In the genomic region with DNA sequence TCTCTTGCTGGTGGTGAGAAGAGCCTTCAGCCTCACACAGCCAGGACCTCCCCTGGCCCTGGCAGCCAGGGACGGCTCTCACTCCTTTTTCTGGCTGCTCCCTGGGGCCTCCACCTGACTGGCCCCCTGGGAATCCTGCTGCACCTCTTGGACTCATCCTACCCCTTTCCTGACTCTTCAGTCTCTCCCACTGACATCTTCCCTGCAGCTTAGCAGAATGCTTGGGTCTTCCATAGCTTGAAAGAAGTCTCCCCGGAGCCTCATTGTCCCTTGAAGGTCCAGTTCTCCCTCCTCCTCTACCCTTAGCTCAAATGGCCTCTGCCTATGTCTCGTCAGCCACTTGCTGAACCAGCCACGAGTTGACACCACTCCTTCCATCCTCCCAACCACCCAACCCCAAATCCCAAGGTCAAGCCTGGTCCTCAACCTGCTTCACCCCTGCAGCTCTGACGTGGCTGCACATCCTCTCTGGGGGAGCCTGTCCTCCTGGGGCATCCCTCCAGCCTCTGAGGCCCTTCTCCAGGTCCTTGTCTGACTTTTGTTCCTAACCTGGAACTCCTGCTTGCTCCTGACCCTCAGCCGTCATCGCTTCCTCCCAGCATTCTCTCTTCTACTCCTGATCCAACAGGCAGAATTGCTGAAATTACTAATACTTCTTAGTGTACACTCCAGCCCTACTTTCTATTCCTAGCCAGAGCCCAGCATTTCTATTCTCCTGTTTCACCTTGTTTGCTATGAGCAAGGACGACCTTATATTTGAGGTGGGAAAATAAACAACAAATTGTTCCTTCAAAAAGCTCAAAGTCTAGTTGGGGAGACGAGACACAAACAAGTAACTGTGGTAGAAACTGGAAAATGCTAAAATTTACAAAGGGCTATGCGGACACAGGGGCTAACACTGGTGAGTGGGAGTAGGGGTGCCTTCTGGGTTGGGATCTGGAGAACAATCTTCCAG, we compare ENCODE assay signal across 1 cellular context.
TF ChIP-seq lines count a peak whose summit lies in the region.

No MANE protein-coding gene starts in this region.

TF ChIP-seq in HepG2, 621 proteins besides CTCF, POLR2A, EP300 and RAD21 (continued from another document and continues in another):
- TF ChIP-seq ZNF605 (CRISPR knock-in tag; IDR thresholded peaks at IDR 0.05) (no peak; the same call in 1 of the 2 replicates), KLF11 (CRISPR knock-in tag; IDR thresholded peaks at IDR 0.05) (0 out of 2 replicates have a peak, but pooled peaks have one; percentile 32), POLR2G (IDR thresholded peaks at IDR 0.05; ENCODE audit: low read depth, low read length) (no peak), SMARCE1 (IDR thresholded peaks at IDR 0.05; ENCODE audit: borderline replicate concordance) (no peak), ZNF44 (CRISPR knock-in tag; IDR thresholded peaks at IDR 0.05) (no peak), ZNF782 (CRISPR knock-in tag; IDR thresholded peaks at IDR 0.05; ENCODE audit: borderline replicate concordance) (no peak; the same call in 1 of the 2 replicates), GABPB1 (CRISPR knock-in tag; IDR thresholded peaks at IDR 0.05) (no peak), ZNF556 (CRISPR knock-in tag; IDR thresholded peaks at IDR 0.05; ENCODE audit: borderline replicate concordance) (no peak), KDM3A (CRISPR knock-in tag; IDR thresholded peaks at IDR 0.05; ENCODE audit: low read depth) (no peak), ELF4 (CRISPR knock-in tag; IDR thresholded peaks at IDR 0.05; ENCODE audit: borderline replicate concordance) (no peak), ZKSCAN5 (CRISPR knock-in tag; IDR thresholded peaks at IDR 0.05) (peak; percentile 73; the same call in 1 of the 2 replicates), SMAD1 (CRISPR knock-in tag; IDR thresholded peaks at IDR 0.05; ENCODE audit: borderline replicate concordance, low read depth) (no peak), CREB1 (IDR thresholded peaks at IDR 0.05) (no peak), CREB1 (CRISPR knock-in tag; IDR thresholded peaks at IDR 0.05) (no peak), JUND (CRISPR knock-in tag; IDR thresholded peaks at IDR 0.05) (0 out of 2 replicates have a peak, but pooled peaks have one; percentile 26), RBM22 (optimal IDR thresholded peaks at IDR 0.05; ENCODE audit: low read length) (no peak), ETV5 (CRISPR knock-in tag; IDR thresholded peaks at IDR 0.05; ENCODE audit: borderline replicate concordance) (no peak; the same call in 1 of the 2 replicates), NR2C2 (CRISPR knock-in tag; IDR thresholded peaks at IDR 0.05; ENCODE audit: borderline replicate concordance) (0 out of 2 replicates have a peak, but pooled peaks have one; percentile 9), ELF3 (CRISPR knock-in tag; IDR thresholded peaks at IDR 0.05) (peak; percentile 68; the same call in 1 of the 2 replicates), EED (CRISPR knock-in tag; IDR thresholded peaks at IDR 0.05) (no peak), RNF2 (conservative IDR thresholded peaks at IDR 0.05; ENCODE audit: low read depth) (no peak), ZNF652 (CRISPR knock-in tag; IDR thresholded peaks at IDR 0.05; ENCODE audit: borderline replicate concordance, low read depth) (no peak), TBX2 (CRISPR knock-in tag; IDR thresholded peaks at IDR 0.05; ENCODE audit: borderline replicate concordance) (peak; percentile 49; the same call in 1 of the 2 replicates), ZNF468 (CRISPR knock-in tag; IDR thresholded peaks at IDR 0.05) (no peak), NPAS2 (CRISPR knock-in tag; IDR thresholded peaks at IDR 0.05; ENCODE audit: borderline replicate concordance) (0 out of 2 replicates have a peak, but pooled peaks have one; percentile 25), GABPA (IDR thresholded peaks at IDR 0.05; ENCODE audit: low read depth, low read length) (no peak), GABPA (CRISPR knock-in tag; IDR thresholded peaks at IDR 0.05; ENCODE audit: low read depth) (0 out of 2 replicates have a peak, but pooled peaks have one; percentile 16), RFX5 (IDR thresholded peaks at IDR 0.05; ENCODE audit: low read depth, low read length) (no peak), NFYC (CRISPR knock-in tag; IDR thresholded peaks at IDR 0.05) (no peak), ZNF354B (CRISPR knock-in tag; IDR thresholded peaks at IDR 0.05) (no peak)
- TF ChIP-seq, protein P1, sequence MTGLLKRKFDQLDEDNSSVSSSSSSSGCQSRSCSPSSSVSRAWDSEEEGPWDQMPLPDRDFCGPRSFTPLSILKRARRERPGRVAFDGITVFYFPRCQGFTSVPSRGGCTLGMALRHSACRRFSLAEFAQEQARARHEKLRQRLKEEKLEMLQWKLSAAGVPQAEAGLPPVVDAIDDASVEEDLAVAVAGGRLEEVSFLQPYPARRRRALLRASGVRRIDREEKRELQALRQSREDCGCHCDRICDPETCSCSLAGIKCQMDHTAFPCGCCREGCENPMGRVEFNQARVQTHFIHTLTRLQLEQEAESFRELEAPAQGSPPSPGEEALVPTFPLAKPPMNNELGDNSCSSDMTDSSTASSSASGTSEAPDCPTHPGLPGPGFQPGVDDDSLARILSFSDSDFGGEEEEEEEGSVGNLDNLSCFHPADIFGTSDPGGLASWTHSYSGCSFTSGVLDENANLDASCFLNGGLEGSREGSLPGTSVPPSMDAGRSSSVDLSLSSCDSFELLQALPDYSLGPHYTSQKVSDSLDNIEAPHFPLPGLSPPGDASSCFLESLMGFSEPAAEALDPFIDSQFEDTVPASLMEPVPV (CRISPR knock-in tag; IDR thresholded peaks at IDR 0.05), result no peak
- TF ChIP-seq, protein P2, sequence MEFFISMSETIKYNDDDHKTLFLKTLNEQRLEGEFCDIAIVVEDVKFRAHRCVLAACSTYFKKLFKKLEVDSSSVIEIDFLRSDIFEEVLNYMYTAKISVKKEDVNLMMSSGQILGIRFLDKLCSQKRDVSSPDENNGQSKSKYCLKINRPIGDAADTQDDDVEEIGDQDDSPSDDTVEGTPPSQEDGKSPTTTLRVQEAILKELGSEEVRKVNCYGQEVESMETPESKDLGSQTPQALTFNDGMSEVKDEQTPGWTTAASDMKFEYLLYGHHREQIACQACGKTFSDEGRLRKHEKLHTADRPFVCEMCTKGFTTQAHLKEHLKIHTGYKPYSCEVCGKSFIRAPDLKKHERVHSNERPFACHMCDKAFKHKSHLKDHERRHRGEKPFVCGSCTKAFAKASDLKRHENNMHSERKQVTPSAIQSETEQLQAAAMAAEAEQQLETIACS (CRISPR knock-in tag; IDR thresholded peaks at IDR 0.05), result no peak
- TF ChIP-seq, protein P3, sequence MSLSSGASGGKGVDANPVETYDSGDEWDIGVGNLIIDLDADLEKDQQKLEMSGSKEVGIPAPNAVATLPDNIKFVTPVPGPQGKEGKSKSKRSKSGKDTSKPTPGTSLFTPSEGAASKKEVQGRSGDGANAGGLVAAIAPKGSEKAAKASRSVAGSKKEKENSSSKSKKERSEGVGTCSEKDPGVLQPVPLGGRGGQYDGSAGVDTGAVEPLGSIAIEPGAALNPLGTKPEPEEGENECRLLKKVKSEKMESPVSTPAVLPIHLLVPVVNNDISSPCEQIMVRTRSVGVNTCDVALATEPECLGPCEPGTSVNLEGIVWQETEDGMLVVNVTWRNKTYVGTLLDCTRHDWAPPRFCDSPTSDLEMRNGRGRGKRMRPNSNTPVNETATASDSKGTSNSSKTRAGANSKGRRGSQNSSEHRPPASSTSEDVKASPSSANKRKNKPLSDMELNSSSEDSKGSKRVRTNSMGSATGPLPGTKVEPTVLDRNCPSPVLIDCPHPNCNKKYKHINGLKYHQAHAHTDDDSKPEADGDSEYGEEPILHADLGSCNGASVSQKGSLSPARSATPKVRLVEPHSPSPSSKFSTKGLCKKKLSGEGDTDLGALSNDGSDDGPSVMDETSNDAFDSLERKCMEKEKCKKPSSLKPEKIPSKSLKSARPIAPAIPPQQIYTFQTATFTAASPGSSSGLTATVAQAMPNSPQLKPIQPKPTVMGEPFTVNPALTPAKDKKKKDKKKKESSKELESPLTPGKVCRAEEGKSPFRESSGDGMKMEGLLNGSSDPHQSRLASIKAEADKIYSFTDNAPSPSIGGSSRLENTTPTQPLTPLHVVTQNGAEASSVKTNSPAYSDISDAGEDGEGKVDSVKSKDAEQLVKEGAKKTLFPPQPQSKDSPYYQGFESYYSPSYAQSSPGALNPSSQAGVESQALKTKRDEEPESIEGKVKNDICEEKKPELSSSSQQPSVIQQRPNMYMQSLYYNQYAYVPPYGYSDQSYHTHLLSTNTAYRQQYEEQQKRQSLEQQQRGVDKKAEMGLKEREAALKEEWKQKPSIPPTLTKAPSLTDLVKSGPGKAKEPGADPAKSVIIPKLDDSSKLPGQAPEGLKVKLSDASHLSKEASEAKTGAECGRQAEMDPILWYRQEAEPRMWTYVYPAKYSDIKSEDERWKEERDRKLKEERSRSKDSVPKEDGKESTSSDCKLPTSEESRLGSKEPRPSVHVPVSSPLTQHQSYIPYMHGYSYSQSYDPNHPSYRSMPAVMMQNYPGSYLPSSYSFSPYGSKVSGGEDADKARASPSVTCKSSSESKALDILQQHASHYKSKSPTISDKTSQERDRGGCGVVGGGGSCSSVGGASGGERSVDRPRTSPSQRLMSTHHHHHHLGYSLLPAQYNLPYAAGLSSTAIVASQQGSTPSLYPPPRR (CRISPR knock-in tag; IDR thresholded peaks at IDR 0.05; ENCODE audit: borderline replicate concordance), result no peak
- TF ChIP-seq, protein P4, sequence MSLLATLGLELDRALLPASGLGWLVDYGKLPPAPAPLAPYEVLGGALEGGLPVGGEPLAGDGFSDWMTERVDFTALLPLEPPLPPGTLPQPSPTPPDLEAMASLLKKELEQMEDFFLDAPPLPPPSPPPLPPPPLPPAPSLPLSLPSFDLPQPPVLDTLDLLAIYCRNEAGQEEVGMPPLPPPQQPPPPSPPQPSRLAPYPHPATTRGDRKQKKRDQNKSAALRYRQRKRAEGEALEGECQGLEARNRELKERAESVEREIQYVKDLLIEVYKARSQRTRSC (CRISPR knock-in tag; IDR thresholded peaks at IDR 0.05; ENCODE audit: low read depth), result no peak
- TF ChIP-seq, protein P5, sequence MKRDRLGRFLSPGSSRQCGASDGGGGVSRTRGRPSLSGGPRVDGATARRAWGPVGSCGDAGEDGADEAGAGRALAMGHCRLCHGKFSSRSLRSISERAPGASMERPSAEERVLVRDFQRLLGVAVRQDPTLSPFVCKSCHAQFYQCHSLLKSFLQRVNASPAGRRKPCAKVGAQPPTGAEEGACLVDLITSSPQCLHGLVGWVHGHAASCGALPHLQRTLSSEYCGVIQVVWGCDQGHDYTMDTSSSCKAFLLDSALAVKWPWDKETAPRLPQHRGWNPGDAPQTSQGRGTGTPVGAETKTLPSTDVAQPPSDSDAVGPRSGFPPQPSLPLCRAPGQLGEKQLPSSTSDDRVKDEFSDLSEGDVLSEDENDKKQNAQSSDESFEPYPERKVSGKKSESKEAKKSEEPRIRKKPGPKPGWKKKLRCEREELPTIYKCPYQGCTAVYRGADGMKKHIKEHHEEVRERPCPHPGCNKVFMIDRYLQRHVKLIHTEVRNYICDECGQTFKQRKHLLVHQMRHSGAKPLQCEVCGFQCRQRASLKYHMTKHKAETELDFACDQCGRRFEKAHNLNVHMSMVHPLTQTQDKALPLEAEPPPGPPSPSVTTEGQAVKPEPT (CRISPR knock-in tag; IDR thresholded peaks at IDR 0.05; ENCODE audit: low read depth), result no peak
- TF ChIP-seq, protein P6, sequence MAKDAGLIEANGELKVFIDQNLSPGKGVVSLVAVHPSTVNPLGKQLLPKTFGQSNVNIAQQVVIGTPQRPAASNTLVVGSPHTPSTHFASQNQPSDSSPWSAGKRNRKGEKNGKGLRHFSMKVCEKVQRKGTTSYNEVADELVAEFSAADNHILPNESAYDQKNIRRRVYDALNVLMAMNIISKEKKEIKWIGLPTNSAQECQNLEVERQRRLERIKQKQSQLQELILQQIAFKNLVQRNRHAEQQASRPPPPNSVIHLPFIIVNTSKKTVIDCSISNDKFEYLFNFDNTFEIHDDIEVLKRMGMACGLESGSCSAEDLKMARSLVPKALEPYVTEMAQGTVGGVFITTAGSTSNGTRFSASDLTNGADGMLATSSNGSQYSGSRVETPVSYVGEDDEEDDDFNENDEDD (CRISPR knock-in tag; IDR thresholded peaks at IDR 0.05; ENCODE audit: borderline replicate concordance), result no peak
- TF ChIP-seq, protein P7, sequence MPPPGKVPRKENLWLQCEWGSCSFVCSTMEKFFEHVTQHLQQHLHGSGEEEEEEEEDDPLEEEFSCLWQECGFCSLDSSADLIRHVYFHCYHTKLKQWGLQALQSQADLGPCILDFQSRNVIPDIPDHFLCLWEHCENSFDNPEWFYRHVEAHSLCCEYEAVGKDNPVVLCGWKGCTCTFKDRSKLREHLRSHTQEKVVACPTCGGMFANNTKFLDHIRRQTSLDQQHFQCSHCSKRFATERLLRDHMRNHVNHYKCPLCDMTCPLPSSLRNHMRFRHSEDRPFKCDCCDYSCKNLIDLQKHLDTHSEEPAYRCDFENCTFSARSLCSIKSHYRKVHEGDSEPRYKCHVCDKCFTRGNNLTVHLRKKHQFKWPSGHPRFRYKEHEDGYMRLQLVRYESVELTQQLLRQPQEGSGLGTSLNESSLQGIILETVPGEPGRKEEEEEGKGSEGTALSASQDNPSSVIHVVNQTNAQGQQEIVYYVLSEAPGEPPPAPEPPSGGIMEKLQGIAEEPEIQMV (CRISPR knock-in tag; IDR thresholded peaks at IDR 0.05; ENCODE audit: low read depth), result no peak
- TF ChIP-seq, protein P8, sequence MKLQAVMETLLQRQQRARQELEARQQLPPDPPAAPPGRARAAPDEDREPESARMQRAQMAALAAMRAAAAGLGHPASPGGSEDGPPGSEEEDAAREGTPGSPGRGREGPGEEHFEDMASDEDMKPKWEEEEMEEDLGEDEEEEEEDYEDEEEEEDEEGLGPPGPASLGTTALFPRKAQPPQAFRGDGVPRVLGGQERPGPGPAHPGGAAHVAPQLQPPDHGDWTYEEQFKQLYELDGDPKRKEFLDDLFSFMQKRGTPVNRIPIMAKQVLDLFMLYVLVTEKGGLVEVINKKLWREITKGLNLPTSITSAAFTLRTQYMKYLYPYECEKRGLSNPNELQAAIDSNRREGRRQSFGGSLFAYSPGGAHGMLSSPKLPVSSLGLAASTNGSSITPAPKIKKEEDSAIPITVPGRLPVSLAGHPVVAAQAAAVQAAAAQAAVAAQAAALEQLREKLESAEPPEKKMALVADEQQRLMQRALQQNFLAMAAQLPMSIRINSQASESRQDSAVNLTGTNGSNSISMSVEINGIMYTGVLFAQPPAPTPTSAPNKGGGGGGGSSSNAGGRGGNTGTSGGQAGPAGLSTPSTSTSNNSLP (IDR thresholded peaks at IDR 0.05; ENCODE audit: low read depth, low read length), result no peak
- TF ChIP-seq, protein P9, sequence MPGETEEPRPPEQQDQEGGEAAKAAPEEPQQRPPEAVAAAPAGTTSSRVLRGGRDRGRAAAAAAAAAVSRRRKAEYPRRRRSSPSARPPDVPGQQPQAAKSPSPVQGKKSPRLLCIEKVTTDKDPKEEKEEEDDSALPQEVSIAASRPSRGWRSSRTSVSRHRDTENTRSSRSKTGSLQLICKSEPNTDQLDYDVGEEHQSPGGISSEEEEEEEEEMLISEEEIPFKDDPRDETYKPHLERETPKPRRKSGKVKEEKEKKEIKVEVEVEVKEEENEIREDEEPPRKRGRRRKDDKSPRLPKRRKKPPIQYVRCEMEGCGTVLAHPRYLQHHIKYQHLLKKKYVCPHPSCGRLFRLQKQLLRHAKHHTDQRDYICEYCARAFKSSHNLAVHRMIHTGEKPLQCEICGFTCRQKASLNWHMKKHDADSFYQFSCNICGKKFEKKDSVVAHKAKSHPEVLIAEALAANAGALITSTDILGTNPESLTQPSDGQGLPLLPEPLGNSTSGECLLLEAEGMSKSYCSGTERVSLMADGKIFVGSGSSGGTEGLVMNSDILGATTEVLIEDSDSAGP (CRISPR knock-in tag; IDR thresholded peaks at IDR 0.05; ENCODE audit: borderline replicate concordance), result peak; percentile 31; the same call in 1 of the 2 replicates
